Comparison of ENCODE assay signal across 30 cellular contexts in the genomic region with DNA sequence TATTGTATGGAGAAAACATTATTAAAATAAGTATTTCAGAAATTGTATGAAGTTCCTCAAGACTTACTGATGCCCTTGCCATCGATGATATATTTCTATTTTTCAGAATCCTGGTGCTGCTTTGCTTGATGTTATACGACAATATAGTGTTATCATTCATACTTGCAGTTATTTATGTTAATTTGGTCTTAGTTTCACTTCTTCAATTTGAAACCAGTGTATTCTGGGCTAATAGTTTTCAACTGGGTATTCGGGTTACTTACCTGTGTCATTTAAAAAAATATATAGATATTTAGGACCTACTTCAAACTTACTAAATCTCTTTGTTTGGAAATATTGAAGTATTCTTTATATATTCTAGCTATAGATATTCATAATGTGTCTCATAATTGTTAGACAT.
"Had no signal": no experiment of that assay in that cellular context is flagged by ENCODE, and none has a peak within 500 bp of the region (broad histone marks: within the 10 kb centered on the region; RNA-seq: fewer than 3 reads in every experiment).

No MANE protein-coding gene starts in this region.

- ATAC-seq: mucosa of descending colon; naive thymus-derived CD4-positive, alpha-beta T cell; natural killer cell treated with Interleukin-12 subunit alpha and Interleukin-12 subunit beta and Interleukin-15 and Interleukin-18, amount 100 ng/mL, for 72 hours; pancreas; right cardiac atrium; sciatic nerve; stimulated activated naive B cell treated with anti-CD40 and anti-IgM and Interleukin-4, amounts not matched to agents 10 μg/mL and 1 μg/mL and 100 μg/mL, for 72 hours; stimulated activated naive CD8-positive, alpha-beta T cell treated with anti-CD3 and anti-CD28 coated beads, Interleukin-15, Interleukin-2, amounts not matched to agents 100 U/mL and 50 U/mL, for 24 hours; upper lobe of right lung had no signal

- H3K27me3 Mint-ChIP-seq: naive thymus-derived CD4-positive, alpha-beta T cell; natural killer cell treated with Interleukin-12 subunit alpha and Interleukin-12 subunit beta and Interleukin-15 and Interleukin-18, amount 100 ng/mL, for 72 hours; stimulated activated naive B cell treated with anti-CD40 and anti-IgM and Interleukin-4, amounts not matched to agents 10 μg/mL and 1 μg/mL and 100 μg/mL, for 72 hours had no signal

- H3K4me1 Mint-ChIP-seq: immature natural killer cell; naive thymus-derived CD4-positive, alpha-beta T cell; stimulated activated naive B cell treated with anti-CD40 and anti-IgM and Interleukin-4, amounts not matched to agents 10 μg/mL and 1 μg/mL and 100 μg/mL, for 72 hours had no signal

- H3K36me3 ChIP-seq: left ventricle myocardium inferior, pancreas, prostate gland, stomach, thoracic aorta, tibial artery, upper lobe of right lung had no signal

- H3K4me3 Mint-ChIP-seq: immature natural killer cell; naive thymus-derived CD4-positive, alpha-beta T cell; natural killer cell treated with Interleukin-12 subunit alpha and Interleukin-12 subunit beta and Interleukin-15 and Interleukin-18, amount 100 ng/mL, for 72 hours; stimulated activated naive B cell treated with anti-CD40 and anti-IgM and Interleukin-4, amounts not matched to agents 10 μg/mL and 1 μg/mL and 100 μg/mL, for 72 hours had no signal

- H3K27ac Mint-ChIP-seq: immature natural killer cell; naive thymus-derived CD4-positive, alpha-beta T cell; natural killer cell treated with Interleukin-12 subunit alpha and Interleukin-12 subunit beta and Interleukin-15 and Interleukin-18, amount 100 ng/mL, for 72 hours; stimulated activated naive B cell treated with anti-CD40 and anti-IgM and Interleukin-4, amounts not matched to agents 10 μg/mL and 1 μg/mL and 100 μg/mL, for 72 hours had no signal

- DNase-seq: hypothalamus; immature natural killer cell; islet precursor cell; left ventricle myocardium inferior; mesendoderm; midbrain; mucosa of descending colon; naive thymus-derived CD4-positive, alpha-beta T cell; nucleus accumbens; pancreas; posterior cingulate gyrus; retina; right cardiac atrium; stimulated activated CD4-positive, alpha-beta T cell treated with anti-CD3 and anti-CD28 coated beads, Interleukin-12 subunit alpha, Interleukin-12 subunit beta, amount 100 ng/mL, for 4 hours; stimulated activated CD4-positive, alpha-beta T cell treated with anti-CD3 and anti-CD28 coated beads, Interleukin-15, amount 100 ng/mL, for 24 hours; stimulated activated CD4-positive, alpha-beta T cell treated with anti-CD3 and anti-CD28 coated beads, Interleukin-2, amount 100 ng/mL, for 24 hours; stimulated activated CD4-positive, alpha-beta T cell treated with anti-CD3 and anti-CD28 coated beads, Interleukin-4, amount 100 ng/mL, for 1 hour; stimulated activated naive B cell treated with anti-CD40 and anti-IgM and Interleukin-4, amounts not matched to agents 10 μg/mL and 1 μg/mL and 100 μg/mL, for 72 hours; stimulated activated naive CD8-positive, alpha-beta T cell treated with anti-CD3 and anti-CD28 coated beads, Interleukin-15, Interleukin-2, amounts not matched to agents 100 U/mL and 50 U/mL, for 24 hours; stomach; tibial artery; trophoblast cell; upper lobe of right lung had no signal

- H3K36me3 Mint-ChIP-seq: immature natural killer cell; naive thymus-derived CD4-positive, alpha-beta T cell; stimulated activated naive B cell treated with anti-CD40 and anti-IgM and Interleukin-4, amounts not matched to agents 10 μg/mL and 1 μg/mL and 100 μg/mL, for 72 hours had no signal

- H3K27me3 ChIP-seq: pancreas, stomach, tibial artery, upper lobe of right lung had no signal

- FAIRE-seq: pancreas, urothelium cell line had no signal

- H3K4me3 ChIP-seq: left ventricle myocardium inferior, lung, mucosa of descending colon, pancreas, prostate gland, skin epidermis, stomach, thoracic aorta, tibial artery, upper lobe of right lung had no signal

- H3K4me1 ChIP-seq: left ventricle myocardium inferior, pancreas, prostate gland, stomach, tibial artery, upper lobe of right lung had no signal

- H3K9me3 ChIP-seq: left ventricle myocardium inferior, mucosa of descending colon, pancreas, prostate gland, stomach, thoracic aorta, tibial artery, upper lobe of right lung had no signal

- H3K27ac ChIP-seq: left ventricle myocardium inferior, pancreas, prostate gland, skin epidermis, stomach, thoracic aorta, tibial artery, upper lobe of right lung had no signal
